In genomic region chr18:69819460-69819859, GRCh38 we compare ENCODE assay signal across 9 cellular contexts.
"Had no signal": no experiment of that assay in that cellular context is flagged by ENCODE, and none has a peak within 500 bp of the region (broad histone marks: within the 10 kb centered on the region; RNA-seq: fewer than 3 reads in every experiment).

No MANE protein-coding gene starts in this region.

- H3K4me3 Mint-ChIP-seq: GM23338, H9, IgD-negative memory B cell had no signal

- H3K27ac Mint-ChIP-seq: GM23338, H9, IgD-negative memory B cell had no signal

- H3K27me3 Mint-ChIP-seq: IgD-negative memory B cell had no signal

- H3K4me1 Mint-ChIP-seq: GM23338, IgD-negative memory B cell had no signal

- H2AFZ ChIP-seq: GM23338 had no signal

- H3K27ac ChIP-seq: KMS-11 had no signal

- ATAC-seq: GM23338 had no signal

- H3K4me2 ChIP-seq: GM23338, KMS-11 had no signal

- FAIRE-seq: H1, H54, HTR-8/SVneo had no signal

- H3K36me3 Mint-ChIP-seq: IgD-negative memory B cell had no signal

- H3K9ac ChIP-seq: KMS-11 had no signal

- H3K4me3 ChIP-seq: GM23338 had no signal

- DNase-seq: H9, HCEC 1CT, KBM-7 had no signal
